10 cellular contexts compared by ENCODE assay signal in genomic region chr15:63135804-63136203, GRCh38. TPM values are rescaled to one million over a fixed set of nuclear protein-coding genes. Genes with fewer than 3 reads are reported as not detected.
A peak's percentile ranks its signal among the peaks of the same experiment; 100 is the strongest.
DNase-seq lines count a peak whose midpoint lies in the region; ATAC-seq and TF ChIP-seq lines count a peak whose summit lies in the region.
"Had no signal": no experiment of that assay in that cellular context is flagged by ENCODE, and none has a peak within 500 bp of the region (broad histone marks: within the 10 kb centered on the region; RNA-seq: fewer than 3 reads in every experiment).

No MANE protein-coding gene starts in this region.

- H3K4me1 Mint-ChIP-seq in activated T-cell treated with anti-CD3 and anti-CD28 coated beads, Interleukin-2, amount 50 U/mL, for 72 hours (ENCODE audit: low read depth), result peaks cover 11% of the 10 kb centered on the region

- H3K4me3 ChIP-seq in adipocyte (ENCODE audit: low read length) (no peak overlapping the region), thyroid gland (replicated peaks in 1 of 3) (no peak overlapping the region)
- H3K4me3 ChIP-seq: BLaER1 had no signal

- no peak for TF ChIP-seq CTCF in thyroid gland (IDR thresholded peaks at IDR 0.05)

- no peak overlapping the region for H3K27ac Mint-ChIP-seq in activated T-cell treated with anti-CD3 and anti-CD28 coated beads, Interleukin-2, amount 50 U/mL, for 72 hours

- no peaks in the 10 kb centered on the region for H3K27me3 Mint-ChIP-seq in activated T-cell treated with anti-CD3 and anti-CD28 coated beads, Interleukin-2, amount 50 U/mL, for 72 hours (ENCODE audit: low read depth)

- no peak overlapping the region for H3K4me3 Mint-ChIP-seq in activated T-cell treated with anti-CD3 and anti-CD28 coated beads, Interleukin-2, amount 50 U/mL, for 72 hours

- peak; percentile 66 to 72 for ATAC-seq in activated T-cell treated with anti-CD3 and anti-CD28 coated beads, Interleukin-2, amount 50 U/mL, for 72 hours (replicated peaks in 1 of 2)
- no peak for ATAC-seq in GM21381 (IDR thresholded peaks at IDR 0.05; ENCODE audit: unreplicated experiment)
- ATAC-seq in GM18870 (IDR thresholded peaks at IDR 0.05; ENCODE audit: unreplicated experiment), result no peak

- H3K36me3 Mint-ChIP-seq in activated T-cell treated with anti-CD3 and anti-CD28 coated beads, Interleukin-2, amount 50 U/mL, for 72 hours (ENCODE audit: insufficient read depth in 2 of 2), result peaks cover 0 to 6% of the 10 kb centered on the region in 2 donors

- intact Hi-C loops in thyroid gland (cut with DNase I), result no loop called here

- H3K36me3 ChIP-seq in adipocyte (ENCODE audit: control insufficient read depth, insufficient read depth, low read length, severe bottlenecking), result peaks cover 17% of the 10 kb centered on the region
- no peaks in the 10 kb centered on the region for H3K36me3 ChIP-seq in thyroid gland

- H3K9me3 ChIP-seq in adipocyte (ENCODE audit: control insufficient read depth, low read length) (no peaks in the 10 kb centered on the region), thyroid gland (no peaks in the 10 kb centered on the region)
- H3K9me3 ChIP-seq: BLaER1 had no signal

- H3K27me3 ChIP-seq in adipocyte (replicated peaks; ENCODE audit: control insufficient read depth, insufficient read depth, low read length) (no peaks in the 10 kb centered on the region), thyroid gland (no peaks in the 10 kb centered on the region)
- H3K27me3 ChIP-seq: BLaER1 had no signal

- peak overlapping the region; percentile 89 for H3K9ac ChIP-seq in adipocyte (ENCODE audit: low read length)
- H3K9ac ChIP-seq: BLaER1 had no signal

- 76% methylated on average over 3 of the region's 3 CpGs for WGBS in thyroid gland, 2 donors

- H3K27ac ChIP-seq in thyroid gland, result peak overlapping the region in 2 of 3 donors; percentile 31 to 36
- H3K27ac ChIP-seq: BLaER1 had no signal

- no peaks in the 10 kb centered on the region for H3K9me3 Mint-ChIP-seq in activated T-cell treated with anti-CD3 and anti-CD28 coated beads, Interleukin-2, amount 50 U/mL, for 72 hours

- no peak for DNase-seq in activated T-cell treated with anti-CD3 and anti-CD28 coated beads, Interleukin-2, amount 50 U/mL, for 72 hours
- no peak for DNase-seq in activated T-cell treated with anti-CD3 and anti-CD28 coated beads, Interleukin-2, amount 50 U/mL, for 48 hours
- DNase-seq in adipocyte (ENCODE audit: low read depth) (peak; percentile 84), glomerular visceral epithelial cell (ENCODE audit: extremely low spot score) (peak; percentile 35), thyroid gland (no peak), NCI-H1436 (lab: John Stamatoyannopoulos, UW) (no peak)
- DNase-seq: Kasumi-1 had no signal

- peaks cover 56% of the 10 kb centered on the region for H3K4me1 ChIP-seq in adipocyte (ENCODE audit: control insufficient read depth, insufficient read depth, low read length)
- H3K4me1 ChIP-seq in thyroid gland, result peaks cover 6% of the 10 kb centered on the region in 2 donors
- H3K4me1 ChIP-seq: BLaER1 had no signal

- no peak for TF ChIP-seq POLR2A in thyroid gland (IDR thresholded peaks at IDR 0.05)

RNA-seq across cellular contexts. Expression of gene LACTB, which starts 14.1 kb away (rescaled TPM):
- 10 to 100 TPM; 28.6 to 30.3 TPM for total RNA-seq in activated T-cell treated with anti-CD3 and anti-CD28 coated beads, Interleukin-2, amount 50 U/mL, for 72 hours
- 10 to 100 TPM in 3 of 4 donors, 1 to 10 TPM in 1; 8.9 to 25.9 (median 12.1) TPM for total RNA-seq in thyroid gland

RNA-seq across cellular contexts. Expression of gene RPS27L, which starts 21.5 kb away (rescaled TPM):
- total RNA-seq in activated T-cell treated with anti-CD3 and anti-CD28 coated beads, Interleukin-2, amount 50 U/mL, for 72 hours, result 100 to 1,000 TPM; 166 to 228 TPM
- total RNA-seq in thyroid gland, result 100 to 1,000 TPM in 1 of 4 donors, 10 to 100 TPM in 3; 38.6 to 126 (median 88.9) TPM

RNA-seq across cellular contexts. Expression of gene RAB8B, which starts 53.6 kb away (rescaled TPM):
- total RNA-seq in activated T-cell treated with anti-CD3 and anti-CD28 coated beads, Interleukin-2, amount 50 U/mL, for 72 hours, result 100 to 1,000 TPM; 122 to 157 TPM
- total RNA-seq in thyroid gland, result 10 to 100 TPM; 17.6 to 36.0 (median 22.1) TPM

Comparison
In these comparisons a context has a peak if more than half of its experiments do, and no peak if none do; other contexts are left out.
1. ATAC-seq: peak in activated T-cell treated with anti-CD3 and anti-CD28 coated beads, Interleukin-2, amount 50 U/mL, for 72 hours (2 of 2); none in GM21381 (single experiment) and GM18870 (single experiment).
2. DNase-seq: peak in adipocyte (single experiment) and glomerular visceral epithelial cell (single experiment); none in activated T-cell treated with anti-CD3 and anti-CD28 coated beads, Interleukin-2, amount 50 U/mL, for 72 hours (0 of 2), activated T-cell treated with anti-CD3 and anti-CD28 coated beads, Interleukin-2, amount 50 U/mL, for 48 hours (0 of 2), thyroid gland (0 of 2) and NCI-H1436 (single experiment).